In the genomic region with DNA sequence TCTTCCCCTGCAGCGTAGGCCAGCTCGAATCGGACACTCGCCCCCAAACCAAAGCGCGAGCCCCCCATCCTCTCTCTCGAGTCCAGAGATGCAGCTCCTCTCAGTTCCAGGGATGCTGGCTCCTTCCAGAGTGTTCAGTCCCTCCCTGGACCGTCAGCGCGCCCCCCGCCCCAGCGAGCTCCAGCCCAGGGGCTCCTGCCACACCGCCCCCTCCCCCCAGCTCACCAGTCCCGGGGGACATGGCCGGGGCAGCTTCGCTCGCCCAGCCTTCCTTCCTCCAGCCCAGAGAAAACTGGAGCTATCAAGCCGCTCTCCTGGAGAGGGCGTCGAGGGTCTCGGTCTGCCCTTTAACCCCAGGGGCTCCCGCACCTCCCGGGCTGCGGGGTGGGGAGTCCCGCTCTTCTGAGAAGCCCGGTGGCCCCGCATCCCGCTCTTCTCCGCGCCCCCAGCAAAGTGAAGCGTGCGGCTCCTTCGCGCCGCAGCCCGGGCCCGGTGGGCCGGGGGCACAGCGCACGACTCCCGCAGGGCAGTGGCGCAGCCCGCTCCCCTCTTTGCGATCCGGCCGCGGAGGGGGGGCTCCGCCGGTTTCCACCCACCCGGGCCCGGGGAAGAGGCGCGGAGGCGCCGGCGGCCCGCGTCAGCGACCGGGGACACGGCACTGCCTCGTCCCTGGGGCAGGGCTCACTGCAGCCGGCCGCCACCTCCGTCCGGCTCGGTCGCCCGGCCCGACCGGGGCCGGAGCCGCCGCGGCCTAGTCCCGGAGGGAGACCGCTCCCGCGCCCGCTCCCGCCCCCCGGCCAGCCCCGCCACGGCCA, we compare ENCODE assay signal across 1 cellular context.
TF ChIP-seq lines count a peak whose summit lies in the region.

No MANE protein-coding gene starts in this region.

TF ChIP-seq in SK-N-SH, 30 proteins besides CTCF, POLR2A, EP300 and RAD21 (continued from another document):
- TF ChIP-seq RXRA (IDR thresholded peaks at IDR 0.05; ENCODE audit: borderline replicate concordance, low read depth) (no peak), TCF12 (IDR thresholded peaks at IDR 0.05) (no peak), USF2 (IDR thresholded peaks at IDR 0.05; ENCODE audit: borderline replicate concordance, low read depth, low read length) (no peak)
- TF ChIP-seq, protein P1, sequence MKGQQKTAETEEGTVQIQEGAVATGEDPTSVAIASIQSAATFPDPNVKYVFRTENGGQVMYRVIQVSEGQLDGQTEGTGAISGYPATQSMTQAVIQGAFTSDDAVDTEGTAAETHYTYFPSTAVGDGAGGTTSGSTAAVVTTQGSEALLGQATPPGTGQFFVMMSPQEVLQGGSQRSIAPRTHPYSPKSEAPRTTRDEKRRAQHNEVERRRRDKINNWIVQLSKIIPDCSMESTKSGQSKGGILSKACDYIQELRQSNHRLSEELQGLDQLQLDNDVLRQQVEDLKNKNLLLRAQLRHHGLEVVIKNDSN (IDR thresholded peaks at IDR 0.05; ENCODE audit: borderline replicate concordance, low read depth), result no peak
